In genomic region chr7:136399378-136399777, GRCh38 we compare ENCODE assay signal across 18 cellular contexts.
DNase-seq lines count a peak whose midpoint lies in the region; TF ChIP-seq lines count a peak whose summit lies in the region.
"Had no signal": no experiment of that assay in that cellular context is flagged by ENCODE, and none has a peak within 500 bp of the region (broad histone marks: within the 10 kb centered on the region; RNA-seq: fewer than 3 reads in every experiment).

No MANE protein-coding gene starts in this region.

- peak overlapping the region; percentile 29 for H3K4me2 ChIP-seq in neural progenitor cell

- peak overlapping the region; percentile 58 for H2AFZ ChIP-seq in neural progenitor cell (replicated peaks)

- H3K9me3 ChIP-seq in HUES64 (ENCODE audit: insufficient read depth, low read depth, low read length) (no peaks in the 10 kb centered on the region), SK-N-MC (ENCODE audit: low read depth, low read length) (no peaks in the 10 kb centered on the region), neural progenitor cell (ENCODE audit: low read depth) (no peaks in the 10 kb centered on the region)
- H3K9me3 ChIP-seq: MG63 had no signal

- H3K4me1 Mint-ChIP-seq in neural progenitor cell: no peaks in the 10 kb centered on the region
- H3K4me1 Mint-ChIP-seq: CD14-positive monocyte had no signal

- peak overlapping the region; percentile 43; the same call in 1 of the 2 replicates for H3K27ac ChIP-seq in HUES64 (ENCODE audit: low read depth, low read length)
- peak overlapping the region; percentile 98 for H3K27ac ChIP-seq in SK-N-MC
- H3K27ac ChIP-seq in neural progenitor cell: no peak overlapping the region

- H3K9ac ChIP-seq in HUES64 (ENCODE audit: low read depth, low read length): no peak overlapping the region
- no peak overlapping the region for H3K9ac ChIP-seq in SK-N-MC (ENCODE audit: insufficient read length)
- H3K9ac ChIP-seq in neural progenitor cell: no peak overlapping the region

- DNase-seq in SK-N-MC (ENCODE audit: low read depth, low spot score): no peak
- DNase-seq in iPS DF 19.7 (ENCODE audit: low read depth, low spot score): peak; percentile 28
- DNase-seq in neural progenitor cell (ENCODE audit: low spot score): peak; percentile 5
- DNase-seq in T1000 (lab: John Stamatoyannopoulos, UW): no peak
- no peak for DNase-seq in activated naive CD4-positive, alpha-beta T cell treated with anti-CD3 and anti-CD28 coated beads, Interleukin-2, amount 50 U/mL, for 16 hours
- no peak for DNase-seq in posterior vena cava (ENCODE audit: low spot score)
- DNase-seq: DMS79 treated with DMSO at 0.1 percent for 48 hours, HFFc6, MG63, NCI-H1092, NCI-H1436 treated with DMSO at 0.1 percent for 48 hours, NCI-H2029 treated with DMSO at 0.1 percent for 48 hours, NCI-H2171, NCI-H446 treated with DMSO at 0.1 percent for 48 hours, NCI-H748 treated with DMSO at 0.1 percent for 48 hours, SIG-M5 had no signal

- H3F3A ChIP-seq in neural progenitor cell (ENCODE audit: low read depth): no peaks in the 10 kb centered on the region

- WGBS in HUES64: 0% methylated on average over 2 of the region's 2 CpGs

- H3K27ac Mint-ChIP-seq in neural progenitor cell: no peak overlapping the region
- H3K27ac Mint-ChIP-seq: CD14-positive monocyte, HFFc6 had no signal

- no peaks in the 10 kb centered on the region for H4K20me1 ChIP-seq in neural progenitor cell (ENCODE audit: low read depth)

- intact Hi-C loops in posterior vena cava (cut with DNase I): no loop called here

- no peaks in the 10 kb centered on the region for H3K27me3 Mint-ChIP-seq in neural progenitor cell (ENCODE audit: insufficient read depth, low read depth)

- H3K36me3 Mint-ChIP-seq in neural progenitor cell: no peaks in the 10 kb centered on the region
- H3K36me3 Mint-ChIP-seq: CD14-positive monocyte had no signal

- H3K79me2 ChIP-seq in neural progenitor cell (ENCODE audit: low read depth): no peaks in the 10 kb centered on the region

- TF ChIP-seq CTCF in neural progenitor cell (IDR thresholded peaks at IDR 0.05): no peak

- no peaks in the 10 kb centered on the region for H3K36me3 ChIP-seq in HUES64 (ENCODE audit: insufficient read depth, low read length)
- no peaks in the 10 kb centered on the region for H3K36me3 ChIP-seq in SK-N-MC (ENCODE audit: insufficient read depth, low read length)
- no peaks in the 10 kb centered on the region for H3K36me3 ChIP-seq in neural progenitor cell
- H3K36me3 ChIP-seq: MG63 had no signal

- H3K9me3 Mint-ChIP-seq in neural progenitor cell: no peaks in the 10 kb centered on the region
- H3K9me3 Mint-ChIP-seq: CD14-positive monocyte had no signal

- H3K27me3 ChIP-seq in HUES64 (ENCODE audit: insufficient read depth, low read length): peaks cover 26% of the 10 kb centered on the region
- no peaks in the 10 kb centered on the region for H3K27me3 ChIP-seq in neural progenitor cell
- H3K27me3 ChIP-seq: MG63 had no signal

- no peak overlapping the region for H3K4me3 Mint-ChIP-seq in neural progenitor cell
- H3K4me3 Mint-ChIP-seq: CD14-positive monocyte, HFFc6 had no signal

- H3K4me3 ChIP-seq in HUES64 (ENCODE audit: low read length) (no peak overlapping the region), SK-N-MC (peak overlapping the region; percentile 26; the same call in 1 of the 2 replicates), neural progenitor cell (no peak overlapping the region)
- H3K4me3 ChIP-seq: MG63 had no signal

- H3K4me1 ChIP-seq in HUES64 (ENCODE audit: insufficient read depth, low read length) (peaks cover 30% of the 10 kb centered on the region), neural progenitor cell (peaks cover 4% of the 10 kb centered on the region)

Comparison
In these comparisons a context has a peak if more than half of its experiments do, and no peak if none do; other contexts are left out.
1. DNase-seq: peak in iPS DF 19.7 (single experiment) and neural progenitor cell (single experiment); none in SK-N-MC (single experiment), T1000 (single experiment), activated naive CD4-positive, alpha-beta T cell treated with anti-CD3 and anti-CD28 coated beads, Interleukin-2, amount 50 U/mL, for 16 hours (single experiment) and posterior vena cava (single experiment).